ENCODE assay signal across 8 cellular contexts in the genomic region with DNA sequence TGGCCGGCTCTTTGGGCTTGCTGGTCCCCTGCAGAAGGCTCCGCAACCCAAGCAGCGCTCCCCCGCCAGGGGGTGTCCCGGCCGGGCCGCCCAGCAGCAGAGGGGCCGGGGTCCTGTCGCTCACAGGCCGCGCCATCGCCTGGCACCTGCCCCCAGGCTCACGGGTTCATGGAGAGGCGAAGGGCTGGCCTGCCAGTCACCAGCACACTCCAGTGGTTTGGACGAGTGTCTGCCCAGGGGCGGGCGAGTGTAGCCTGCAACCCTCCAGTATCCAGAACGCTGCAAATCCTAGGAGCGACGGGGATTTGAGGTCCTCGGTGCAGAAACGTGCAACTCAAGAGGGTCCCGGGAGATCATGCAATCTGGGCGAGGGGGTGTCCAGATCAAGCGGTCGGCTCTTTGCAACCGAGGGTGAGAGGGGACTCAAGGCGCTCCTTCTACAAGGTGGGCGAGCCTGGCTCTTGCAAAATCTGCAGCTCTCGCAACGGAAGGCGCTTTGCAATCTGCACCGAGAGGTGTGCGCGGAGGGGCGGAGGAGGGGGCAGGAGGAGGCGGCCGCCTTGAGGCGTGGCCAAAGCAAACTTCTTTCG. TPM values are rescaled to one million over a fixed set of nuclear protein-coding genes. Genes with fewer than 3 reads are reported as not detected.
DNase-seq lines count a peak whose midpoint lies in the region; ATAC-seq and TF ChIP-seq lines count a peak whose summit lies in the region.

A gene with protein sequence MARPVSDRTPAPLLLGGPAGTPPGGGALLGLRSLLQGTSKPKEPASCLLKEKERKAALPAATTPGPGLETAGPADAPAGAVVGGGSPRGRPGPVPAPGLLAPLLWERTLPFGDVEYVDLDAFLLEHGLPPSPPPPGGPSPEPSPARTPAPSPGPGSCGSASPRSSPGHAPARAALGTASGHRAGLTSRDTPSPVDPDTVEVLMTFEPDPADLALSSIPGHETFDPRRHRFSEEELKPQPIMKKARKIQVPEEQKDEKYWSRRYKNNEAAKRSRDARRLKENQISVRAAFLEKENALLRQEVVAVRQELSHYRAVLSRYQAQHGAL (minus strand): TSS at position 521 of the 590 bp plus-strand sequence. CDS start 385 bp downstream, at position 136.

- peaks cover 4% of the 10 kb centered on the region for H3K36me3 Mint-ChIP-seq in activated naive CD4-positive, alpha-beta T cell treated with anti-CD3 and anti-CD28 coated beads for 36 hours (ENCODE audit: low read depth)

- H3K27me3 ChIP-seq in layer of hippocampus (ENCODE audit: control insufficient read depth, insufficient read depth, low read length), result no peaks in the 10 kb centered on the region

- H3K27me3 Mint-ChIP-seq in activated naive CD4-positive, alpha-beta T cell treated with anti-CD3 and anti-CD28 coated beads for 36 hours (ENCODE audit: low read depth), result no peaks in the 10 kb centered on the region

- H3K9me3 Mint-ChIP-seq in activated naive CD4-positive, alpha-beta T cell treated with anti-CD3 and anti-CD28 coated beads for 36 hours, result no peaks in the 10 kb centered on the region

- CTCF ChIA-PET in activated naive CD4-positive, alpha-beta T cell treated with anti-CD3 and anti-CD28 coated beads for 36 hours (lab: Charles Lee), result no interaction called here

- intact Hi-C loops in activated naive CD4-positive, alpha-beta T cell treated with anti-CD3 and anti-CD28 coated beads for 36 hours (cut with micrococcal nuclease), result loop anchor here (1.0 to 2.0 kb wide), 5 partner anchors 9 to 239 kb away; partner anchors contain the start of genes CA11, RPL18 and SPHK2

- H3K4me3 Mint-ChIP-seq in activated naive CD4-positive, alpha-beta T cell treated with anti-CD3 and anti-CD28 coated beads for 36 hours, result peak within 1 kb of the TSS; percentile 82

- peak within 1 kb of the TSS; percentile 98 for H3K27ac Mint-ChIP-seq in activated naive CD4-positive, alpha-beta T cell treated with anti-CD3 and anti-CD28 coated beads for 36 hours

- no peak for ATAC-seq in HG02852 (IDR thresholded peaks at IDR 0.05; ENCODE audit: unreplicated experiment)

- peak; percentile 16 for TF ChIP-seq CTCF in astrocyte of the spinal cord (IDR thresholded peaks at IDR 0.05; ENCODE audit: low read depth, low read length)

- peak; percentile 40 for DNase-seq in activated naive CD4-positive, alpha-beta T cell treated with anti-CD3 and anti-CD28 coated beads for 36 hours
- DNase-seq in activated naive CD4-positive, alpha-beta T cell treated with Interleukin-2 at 50 U/mL for 16 hours, result no peak
- DNase-seq in NCI-H2029 treated with DMSO at 0.1 percent for 48 hours (lab: John Stamatoyannopoulos, UW) (peak; percentile 73), astrocyte of the spinal cord (ENCODE audit: low read depth, low spot score) (no peak), substantia nigra (lab: John Stamatoyannopoulos, UW) (peak in 31 of 49 donors; percentile 41 to 87 (median 66)), germinal center (ENCODE audit: low spot score) (no peak)

- peak within 1 kb of the TSS; percentile 54 for H3K4me3 ChIP-seq in astrocyte of the spinal cord (ENCODE audit: low read depth, low read length)

- in situ Hi-C loops in astrocyte of the spinal cord (cut with HindIII; ENCODE audit: low sequenced_read_pairs), result no loop called here

- H3K27ac ChIP-seq in layer of hippocampus (ENCODE audit: low read depth, low read length) (peak within 1 kb of the TSS; percentile 97), substantia nigra (ENCODE audit: low read depth, low read length, poor library complexity, severe bottlenecking) (peak within 1 kb of the TSS; percentile 99)

- H3K4me1 Mint-ChIP-seq in activated naive CD4-positive, alpha-beta T cell treated with anti-CD3 and anti-CD28 coated beads for 36 hours (ENCODE audit: low read depth), result peaks cover 55% of the 10 kb centered on the region

RNA-seq across cellular contexts. Expression of the gene that starts here (rescaled TPM):
- total RNA-seq in activated naive CD4-positive, alpha-beta T cell treated with anti-CD3 and anti-CD28 coated beads for 36 hours, result 1 to 10 TPM; 7.8 to 9.7 TPM

Comparison
In these comparisons a context has a peak if more than half of its experiments do, and no peak if none do; other contexts are left out.
1. DNase-seq: peak in activated naive CD4-positive, alpha-beta T cell treated with anti-CD3 and anti-CD28 coated beads for 36 hours (single experiment), NCI-H2029 treated with DMSO at 0.1 percent for 48 hours (single experiment) and substantia nigra (31 of 49); none in activated naive CD4-positive, alpha-beta T cell treated with Interleukin-2 at 50 U/mL for 16 hours (single experiment), astrocyte of the spinal cord (single experiment) and germinal center (single experiment).